24 cellular contexts compared by ENCODE assay signal in genomic region chr13:26456578-26457119, GRCh38.
"Had no signal": no experiment of that assay in that cellular context is flagged by ENCODE, and none has a peak within 500 bp of the region (broad histone marks: within the 10 kb centered on the region; RNA-seq: fewer than 3 reads in every experiment).

No MANE protein-coding gene starts in this region.

- H3K4me1 ChIP-seq: breast epithelium had no signal

- ATAC-seq: activated CD4-positive, alpha-beta T cell treated with anti-CD3 and anti-CD28 coated beads for 36 hours; activated CD8-positive, alpha-beta T cell treated with anti-CD3 and anti-CD28 coated beads for 36 hours; T-cell had no signal

- FAIRE-seq: RCC 7860, TTC549 had no signal

- H3K27me3 ChIP-seq: adrenal gland, breast epithelium had no signal

- H3K36me3 ChIP-seq: adrenal gland, breast epithelium, WERI-Rb-1 had no signal

- DNase-seq: activated CD4-positive, alpha-beta T cell treated with anti-CD3 and anti-CD28 coated beads for 36 hours; activated CD4-positive, alpha-beta T cell treated with anti-CD3 and anti-CD28 coated beads, Interleukin-2, amount 50 U/mL, for 1 hour; activated CD8-positive, alpha-beta memory T cell treated with anti-CD3 and anti-CD28 coated beads, Interleukin-2, amount 50 U/mL, for 4 hours; activated CD8-positive, alpha-beta T cell treated with anti-CD3 and anti-CD28 coated beads for 36 hours; activated naive CD4-positive, alpha-beta T cell treated with anti-CD3 and anti-CD28 coated beads, Interleukin-2, amount 50 U/mL, for 16 hours; activated naive CD8-positive, alpha-beta T cell treated with anti-CD3 and anti-CD28 coated beads, Interleukin-2, amount 10 ng/mL, durations not matched to agents 7 days and 5 days; anterior cingulate cortex; KG1; NCI-H1092; NCI-H1417; NCI-H1930; NCI-H345; NCI-H510A; NCI-H526 treated with DMSO at 0.1 percent for 48 hours; NCI-H82; SIG-M5; T-cell; T-helper 2 cell; T1000; WERI-Rb-1 had no signal

- H3K4me3 ChIP-seq: adrenal gland, breast epithelium had no signal

- H3K9me3 ChIP-seq: adrenal gland had no signal

- H3K27ac ChIP-seq: breast epithelium, WERI-Rb-1 had no signal
